ENCODE assay signal across 24 cellular contexts in genomic region chr17:66574123-66574522, GRCh38.
"Had no signal": no experiment of that assay in that cellular context is flagged by ENCODE, and none has a peak within 500 bp of the region (broad histone marks: within the 10 kb centered on the region; RNA-seq: fewer than 3 reads in every experiment).

No MANE protein-coding gene starts in this region.

- H3K27ac ChIP-seq: colonic mucosa, coronary artery, dorsolateral prefrontal cortex, epithelial cell of prostate, esophagus muscularis mucosa, esophagus squamous epithelium, foreskin keratinocyte, gastrocnemius medialis, gastroesophageal sphincter, heart left ventricle, heart right ventricle had no signal

- H3K9me3 Mint-ChIP-seq: dendritic cell treated with granulocyte-macrophage colony-stimulating factor and Interleukin-4, amounts not matched to agents 40 ng/mL and 50 ng/mL, for 4 days; effector memory CD8-positive, alpha-beta T cell; endodermal cell had no signal

- DNase-seq: colonic mucosa; cortex of kidney; dermis blood vessel endothelial cell; dorsolateral prefrontal cortex; effector CD4-positive, alpha-beta T cell; effector CD8-positive, alpha-beta T cell; effector memory CD4-positive, alpha-beta T cell; effector memory CD8-positive, alpha-beta T cell; endodermal cell; erythroblast; esophagus squamous epithelium; foreskin fibroblast; foreskin keratinocyte; foreskin melanocyte; gastrocnemius medialis; glutamatergic neuron; heart left ventricle; heart right ventricle had no signal

- H3K9me3 ChIP-seq: colonic mucosa, esophagus muscularis mucosa, esophagus squamous epithelium, gastrocnemius medialis, gastroesophageal sphincter, heart left ventricle, heart right ventricle had no signal

- H3K4me1 ChIP-seq: colonic mucosa, foreskin keratinocyte, gastrocnemius medialis had no signal

- ATAC-seq: effector memory CD8-positive, alpha-beta T cell; esophagus mucosa; foreskin keratinocyte; gastrocnemius medialis; gastroesophageal sphincter; heart left ventricle; heart right ventricle had no signal

- H3K4me3 Mint-ChIP-seq: dendritic cell treated with granulocyte-macrophage colony-stimulating factor and Interleukin-4, amounts not matched to agents 40 ng/mL and 50 ng/mL, for 4 days; effector memory CD8-positive, alpha-beta T cell; endodermal cell had no signal

- H3K27me3 Mint-ChIP-seq: effector memory CD8-positive, alpha-beta T cell had no signal

- H3K27ac Mint-ChIP-seq: dendritic cell treated with granulocyte-macrophage colony-stimulating factor and Interleukin-4, amounts not matched to agents 40 ng/mL and 50 ng/mL, for 4 days; effector memory CD8-positive, alpha-beta T cell; endodermal cell had no signal

- H3K27me3 ChIP-seq: colonic mucosa, dorsolateral prefrontal cortex, esophagus muscularis mucosa, esophagus squamous epithelium, foreskin keratinocyte, gastrocnemius medialis, gastroesophageal sphincter, heart left ventricle, heart right ventricle had no signal
